16 cellular contexts compared by ENCODE assay signal in genomic region chr13:110746443-110746842, GRCh38.
"Had no signal": no experiment of that assay in that cellular context is flagged by ENCODE, and none has a peak within 500 bp of the region (broad histone marks: within the 10 kb centered on the region; RNA-seq: fewer than 3 reads in every experiment).

No MANE protein-coding gene starts in this region.

- H3K36me3 ChIP-seq: thyroid gland, uterus had no signal

- DNase-seq: activated CD4-positive, alpha-beta T cell treated with anti-CD3 and anti-CD28 coated beads for 1 hour; activated CD4-positive, alpha-beta T cell treated with anti-CD3 and anti-CD28 coated beads, Interleukin-2, amount 50 U/mL, for 4 hours; activated naive CD4-positive, alpha-beta T cell treated with Interleukin-2 at 50 U/mL for 16 hours; activated naive CD8-positive, alpha-beta T cell treated with anti-CD3 and anti-CD28 coated beads, Interleukin-2, amount 50 U/mL, for 24 hours; activated T-cell treated with anti-CD3 and anti-CD28 coated beads for 4 hours; kidney glomerular epithelial cell; mesendoderm; stimulated activated CD4-positive, alpha-beta T cell treated with anti-CD3 and anti-CD28 coated beads, Interleukin-2, amount 100 ng/mL, for 48 hours; stimulated activated naive B cell treated with anti-CD40 and anti-IgM and Interleukin-4, amounts not matched to agents 10 μg/mL and 1 μg/mL and 100 μg/mL, for 72 hours; T-helper 1 cell; T1000; thyroid gland; uterus had no signal

- FAIRE-seq: astrocyte, bronchial epithelial cell had no signal

- H3K4me1 ChIP-seq: thyroid gland, uterus had no signal

- H3K27me3 Mint-ChIP-seq: activated naive CD8-positive, alpha-beta T cell treated with anti-CD3 and anti-CD28 coated beads, Interleukin-2, amount 50 U/mL, for 24 hours; activated T-helper 17 cell treated with anti-CD3 and anti-CD28 coated beads, Interleukin-2, amount 50 U/mL, for 72 hours; stimulated activated naive B cell treated with anti-CD40 and anti-IgM and Interleukin-4, amounts not matched to agents 10 μg/mL and 1 μg/mL and 100 μg/mL, for 72 hours had no signal

- H3K4me3 ChIP-seq: thyroid gland, uterus had no signal

- ATAC-seq: activated naive CD8-positive, alpha-beta T cell treated with anti-CD3 and anti-CD28 coated beads, Interleukin-2, amount 50 U/mL, for 24 hours; activated T-helper 17 cell treated with anti-CD3 and anti-CD28 coated beads, Interleukin-2, amount 50 U/mL, for 72 hours; stimulated activated naive B cell treated with anti-CD40 and anti-IgM and Interleukin-4, amounts not matched to agents 10 μg/mL and 1 μg/mL and 100 μg/mL, for 72 hours had no signal

- H3K27ac ChIP-seq: thyroid gland, uterus had no signal

- H3K27ac Mint-ChIP-seq: activated naive CD8-positive, alpha-beta T cell treated with anti-CD3 and anti-CD28 coated beads, Interleukin-2, amount 50 U/mL, for 24 hours; activated T-helper 17 cell treated with anti-CD3 and anti-CD28 coated beads, Interleukin-2, amount 50 U/mL, for 72 hours; stimulated activated naive B cell treated with anti-CD40 and anti-IgM and Interleukin-4, amounts not matched to agents 10 μg/mL and 1 μg/mL and 100 μg/mL, for 72 hours had no signal

- H3K4me1 Mint-ChIP-seq: activated naive CD8-positive, alpha-beta T cell treated with anti-CD3 and anti-CD28 coated beads, Interleukin-2, amount 50 U/mL, for 24 hours; activated T-helper 17 cell treated with anti-CD3 and anti-CD28 coated beads, Interleukin-2, amount 50 U/mL, for 72 hours; stimulated activated naive B cell treated with anti-CD40 and anti-IgM and Interleukin-4, amounts not matched to agents 10 μg/mL and 1 μg/mL and 100 μg/mL, for 72 hours had no signal

- H3K4me3 Mint-ChIP-seq: activated naive CD8-positive, alpha-beta T cell treated with anti-CD3 and anti-CD28 coated beads, Interleukin-2, amount 50 U/mL, for 24 hours; activated T-helper 17 cell treated with anti-CD3 and anti-CD28 coated beads, Interleukin-2, amount 50 U/mL, for 72 hours; stimulated activated naive B cell treated with anti-CD40 and anti-IgM and Interleukin-4, amounts not matched to agents 10 μg/mL and 1 μg/mL and 100 μg/mL, for 72 hours had no signal

- H3K27me3 ChIP-seq: thyroid gland, uterus had no signal

- H3K9me3 ChIP-seq: thyroid gland, uterus had no signal
